15 cellular contexts compared by ENCODE assay signal in the genomic region with DNA sequence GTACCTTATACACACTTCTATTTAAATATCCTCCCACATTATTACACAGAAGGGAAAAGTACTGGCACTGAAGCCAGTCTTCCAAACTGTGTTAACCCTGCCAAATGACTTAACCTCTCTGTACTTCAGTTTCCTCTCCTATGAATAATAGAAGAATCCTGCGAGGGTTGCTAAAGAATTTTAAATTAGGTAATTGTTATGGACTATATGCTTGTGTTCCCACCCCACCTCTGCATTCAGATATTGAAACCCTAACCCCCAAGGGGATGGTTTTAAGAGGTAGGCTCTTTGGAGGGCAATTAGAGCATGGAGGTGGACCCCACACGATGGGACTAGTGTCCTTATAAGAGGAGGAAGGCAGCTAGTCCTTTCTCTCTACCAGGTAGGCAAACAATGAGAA.
"Had no signal": no experiment of that assay in that cellular context is flagged by ENCODE, and none has a peak within 500 bp of the region (broad histone marks: within the 10 kb centered on the region; RNA-seq: fewer than 3 reads in every experiment).

No MANE protein-coding gene starts in this region.

- DNase-seq: activated CD4-positive, alpha-beta T cell treated with anti-CD3 and anti-CD28 coated beads, Interleukin-2, amount 50 U/mL, for 48 hours; activated CD4-positive, CD25-positive, alpha-beta regulatory T cell treated with anti-CD3 and anti-CD28 coated beads, Interleukin-2, amount 50 U/mL, for 72 hours; activated CD8-positive, alpha-beta memory T cell treated with anti-CD3 and anti-CD28 coated beads, Interleukin-2, amount 10 ng/mL, durations not matched to agents 7 days and 5 days; activated naive CD4-positive, alpha-beta T cell treated with anti-CD3 and anti-CD28 coated beads, Interleukin-2, amount 10 ng/mL, durations not matched to agents 7 days and 5 days; activated T-cell treated with anti-CD3 and anti-CD28 coated beads, Interleukin-2, amount 50 U/mL, for 1 hour; glutamatergic neuron; hypothalamus; retina; stimulated activated CD4-positive, alpha-beta T cell treated with anti-CD3 and anti-CD28 coated beads, Interleukin-2, amount 100 ng/mL, for 48 hours; stimulated activated naive B cell treated with anti-CD40 and anti-IgM and Interleukin-4, amounts not matched to agents 10 μg/mL and 1 μg/mL and 100 μg/mL, for 72 hours; T-cell; T1000; uterus had no signal

- H3K9me3 ChIP-seq: uterus had no signal

- H3K27me3 ChIP-seq: tibial nerve, uterus had no signal

- H3K4me1 ChIP-seq: uterus had no signal

- H3K27ac ChIP-seq: tibial nerve, uterus had no signal

- H3K36me3 ChIP-seq: uterus had no signal

- H3K4me3 ChIP-seq: tibial nerve, uterus had no signal

- ATAC-seq: activated CD8-positive, alpha-beta memory T cell treated with anti-CD3 and anti-CD28 coated beads, Interleukin-2, amount 10 ng/mL, durations not matched to agents 7 days and 5 days; natural killer cell treated with Interleukin-12 subunit alpha and Interleukin-12 subunit beta and Interleukin-15 and Interleukin-18, amount 100 ng/mL, for 72 hours; stimulated activated naive B cell treated with anti-CD40 and anti-IgM and Interleukin-4, amounts not matched to agents 10 μg/mL and 1 μg/mL and 100 μg/mL, for 72 hours; T-cell had no signal
